ENCODE assay signal across 8 cellular contexts in genomic region chr19:46373573-46374359, GRCh38. TPM values are rescaled to one million over a fixed set of nuclear protein-coding genes. Genes with fewer than 3 reads are reported as not detected.
A peak's percentile ranks its signal among the peaks of the same experiment; 100 is the strongest.
DNase-seq lines count a peak whose midpoint lies in the region; ATAC-seq and TF ChIP-seq lines count a peak whose summit lies in the region.

No MANE protein-coding gene starts in this region.

- no peak overlapping the region for H2AFZ ChIP-seq in mesenchymal stem cell (ENCODE audit: low read depth, low read length)

- peaks cover 26 to 35% of the 10 kb centered on the region in 2 donors for H3K36me3 Mint-ChIP-seq in CD4-positive, alpha-beta memory T cell

- TF ChIP-seq CTCF in dorsolateral prefrontal cortex (IDR thresholded peaks at IDR 0.05 in 54 of 56, conservative IDR thresholded peaks at IDR 0.05 in 2 of 56; ENCODE audit: low read depth in 1 of 56, partially characterized antibody in 56 of 56) (no peak), tibial nerve (IDR thresholded peaks at IDR 0.05) (no peak)

- peaks cover 30 to 39% of the 10 kb centered on the region in 2 experiments for H3K36me3 ChIP-seq in mesenchymal stem cell (ENCODE audit: control insufficient read depth in 1 of 2, insufficient read depth in 2 of 2, low read depth in 1 of 2, low read length in 2 of 2)
- peaks cover 22% of the 10 kb centered on the region for H3K36me3 ChIP-seq in CD4-positive, alpha-beta memory T cell (ENCODE audit: insufficient read depth, low read length)
- H3K36me3 ChIP-seq in tibial nerve, result peaks cover 0 to 42% (median 0%) of the 10 kb centered on the region in 3 donors

- H3K23ac ChIP-seq in mesenchymal stem cell (ENCODE audit: low read length in 2 of 2), result no peak overlapping the region

- H3K27me3 Mint-ChIP-seq in CD4-positive, alpha-beta memory T cell, result no peaks in the 10 kb centered on the region

- no peak overlapping the region for H3K4me3 Mint-ChIP-seq in CD4-positive, alpha-beta memory T cell

- peaks cover 27% of the 10 kb centered on the region for H3K79me1 ChIP-seq in mesenchymal stem cell (replicated peaks; ENCODE audit: low read length, poor library complexity, severe bottlenecking)

- DNase-seq in EL, result peak; percentile 62
- DNase-seq in NCI-H2196 treated with DMSO at 0.1 percent for 48 hours (lab: John Stamatoyannopoulos, UW; ENCODE audit: unreplicated experiment), result peak; percentile 97
- peak in 8 of 10 donors; percentile 26 to 56 (median 50) for DNase-seq in dorsolateral prefrontal cortex
- DNase-seq in mesenchymal stem cell, result peak; percentile 42
- no peak for DNase-seq in activated effector memory CD4-positive, alpha-beta T cell treated with anti-CD3 and anti-CD28 coated beads, Interleukin-2, amount 50 U/mL, for 16 hours
- no peak for DNase-seq in CD4-positive, alpha-beta memory T cell
- no peak for DNase-seq in tibial nerve (ENCODE audit: low spot score in 2 of 2)

- H2BK120ac ChIP-seq in mesenchymal stem cell (ENCODE audit: low read depth, low read length), result peak overlapping the region; percentile 42

- WGBS in mesenchymal stem cell, result 40% methylated on average over 9 of the region's 15 CpGs
- 53 to 55% methylated on average over 10 to 13 of the region's 15 CpGs for WGBS in tibial nerve, 2 donors

- H3K18ac ChIP-seq in mesenchymal stem cell (ENCODE audit: low read depth in 1 of 2, low read length in 2 of 2), result peak overlapping the region; percentile 71 to 87

- H3K27me3 ChIP-seq in dorsolateral prefrontal cortex (no peaks in the 10 kb centered on the region), mesenchymal stem cell (ENCODE audit: control insufficient read depth in 1 of 2, insufficient read depth in 1 of 2, low read length in 2 of 2) (no peaks in the 10 kb centered on the region), tibial nerve (no peaks in the 10 kb centered on the region)
- no peaks in the 10 kb centered on the region for H3K27me3 ChIP-seq in CD4-positive, alpha-beta memory T cell (ENCODE audit: insufficient read depth, low read length)

- no peaks in the 10 kb centered on the region for H3K9me3 ChIP-seq in mesenchymal stem cell (ENCODE audit: control insufficient read depth, low read length)
- H3K9me3 ChIP-seq in CD4-positive, alpha-beta memory T cell (ENCODE audit: control insufficient read depth in 1 of 2, low read length in 2 of 2), result no peaks in the 10 kb centered on the region
- H3K9me3 ChIP-seq in tibial nerve, result no peaks in the 10 kb centered on the region

- peak overlapping the region; percentile 78 for H2AK5ac ChIP-seq in mesenchymal stem cell (ENCODE audit: low read length, severe bottlenecking)

- H3K4me2 ChIP-seq in mesenchymal stem cell (ENCODE audit: low read length, poor library complexity, severe bottlenecking), result peak overlapping the region; percentile 3

- peak overlapping the region; percentile 73 for H4K91ac ChIP-seq in mesenchymal stem cell (ENCODE audit: low read length)

- TF ChIP-seq EP300 in tibial nerve (IDR thresholded peaks at IDR 0.05), result no peak

- peak overlapping the region; percentile 72 for H3K9ac ChIP-seq in mesenchymal stem cell (ENCODE audit: low read length)

- no peak for ATAC-seq in HG03159 (IDR thresholded peaks at IDR 0.05; ENCODE audit: unreplicated experiment)

- peak overlapping the region; percentile 60 for H2BK5ac ChIP-seq in mesenchymal stem cell (ENCODE audit: low read depth, low read length, poor library complexity, severe bottlenecking)

- peak overlapping the region; percentile 27 to 66 for H3K4ac ChIP-seq in mesenchymal stem cell (ENCODE audit: low read depth in 1 of 2, low read length in 2 of 2)

- peak overlapping the region; percentile 82 for H2BK15ac ChIP-seq in mesenchymal stem cell (ENCODE audit: low read depth, poor library complexity, severe bottlenecking)

- no peak for TF ChIP-seq POLR2A in tibial nerve (IDR thresholded peaks at IDR 0.05)

- peaks cover 10 to 25% (median 17%) of the 10 kb centered on the region in 4 donors for H3K4me1 Mint-ChIP-seq in CD4-positive, alpha-beta memory T cell

- H2BK12ac ChIP-seq in mesenchymal stem cell (ENCODE audit: low read length in 2 of 2), result peak overlapping the region; percentile 15 to 40

- intact Hi-C loops in dorsolateral prefrontal cortex (cut with DNase I), result no loop called here
- intact Hi-C loops in CD4-positive, alpha-beta memory T cell (cut with micrococcal nuclease), result no loop called here

- peak overlapping the region; percentile 91 for H4K8ac ChIP-seq in mesenchymal stem cell (ENCODE audit: low read length)

- peak overlapping the region in 43 of 59 donors; percentile 3 to 85 (median 45) for H3K27ac ChIP-seq in dorsolateral prefrontal cortex
- H3K27ac ChIP-seq in mesenchymal stem cell (ENCODE audit: low read length, poor library complexity, severe bottlenecking), result peak overlapping the region; percentile 94
- H3K27ac ChIP-seq in CD4-positive, alpha-beta memory T cell (ENCODE audit: low read depth, low read length), result no peak overlapping the region
- peak overlapping the region in 2 of 4 donors; percentile 26 to 70 for H3K27ac ChIP-seq in tibial nerve

- peak overlapping the region in 3 of 59 donors; percentile 7 to 12 (median 8) for H3K4me3 ChIP-seq in dorsolateral prefrontal cortex
- H3K4me3 ChIP-seq in mesenchymal stem cell (ENCODE audit: insufficient read depth in 1 of 2, low read depth in 1 of 2, low read length in 2 of 2), result no peak overlapping the region
- no peak overlapping the region for H3K4me3 ChIP-seq in CD4-positive, alpha-beta memory T cell (ENCODE audit: low read length in 2 of 2)
- H3K4me3 ChIP-seq in tibial nerve, result no peak overlapping the region

- peak overlapping the region in 1 of 7 donors; percentile 74 for H3K27ac Mint-ChIP-seq in CD4-positive, alpha-beta memory T cell

- no peaks in the 10 kb centered on the region for H3K9me3 Mint-ChIP-seq in CD4-positive, alpha-beta memory T cell

- H3K14ac ChIP-seq in mesenchymal stem cell (ENCODE audit: low read length in 2 of 2), result peak overlapping the region in 1 of 2 experiments; percentile 0

- peaks cover 33% of the 10 kb centered on the region for H3K4me1 ChIP-seq in mesenchymal stem cell (ENCODE audit: control insufficient read depth, insufficient read depth, low read depth, low read length)
- H3K4me1 ChIP-seq in CD4-positive, alpha-beta memory T cell (ENCODE audit: insufficient read depth, low read length), result peaks cover 13% of the 10 kb centered on the region
- H3K4me1 ChIP-seq in tibial nerve, result peaks cover 0 to 43% (median 22%) of the 10 kb centered on the region in 4 donors

- CTCF ChIA-PET in CD4-positive, alpha-beta memory T cell (lab: Charles Lee; ENCODE audit: partially characterized antibody), result no interaction called here

- POLR2A ChIA-PET in CD4-positive, alpha-beta memory T cell (lab: Charles Lee; ENCODE audit: partially characterized antibody), result no interaction called here

RNA-seq across cellular contexts. Expression of gene PPP5C, which starts 26.9 kb away (rescaled TPM):
- total RNA-seq in dorsolateral prefrontal cortex (100 to 1,000 TPM in 53 of 120 experiments, 10 to 100 TPM in 67; 63.9 to 137 (median 98.8) TPM), tibial nerve (100 to 1,000 TPM in 1 of 4 donors, 10 to 100 TPM in 3; 70.5 to 132 (median 88.8) TPM)
- polyA plus RNA-seq in mesenchymal stem cell (2013, experiment 1 of 2), result 67.1 TPM
- 63.7 TPM for polyA plus RNA-seq in mesenchymal stem cell (2013, experiment 2 of 2)
- 10 to 100 TPM; 36.9 to 38.5 TPM for total RNA-seq in CD4-positive, alpha-beta memory T cell
- polyA plus RNA-seq in CD4-positive, alpha-beta memory T cell, result 10 to 100 TPM; 16.3 to 30.8 TPM

RNA-seq across cellular contexts. Expression of gene CCDC8, which starts 39.6 kb away (rescaled TPM):
- total RNA-seq in dorsolateral prefrontal cortex (1 to 10 TPM; 1.2 to 7.4 (median 3.3) TPM), tibial nerve (1 to 10 TPM; 2.8 to 7.3 (median 5.0) TPM)
- 17.9 TPM for polyA plus RNA-seq in mesenchymal stem cell (2013, experiment 1 of 2)
- polyA plus RNA-seq in mesenchymal stem cell (2013, experiment 2 of 2), result 17.9 TPM
- total RNA-seq in CD4-positive, alpha-beta memory T cell, result not detected
- polyA plus RNA-seq in CD4-positive, alpha-beta memory T cell, result not detected

RNA-seq across cellular contexts. Expression of gene PNMA8C, which starts 55.0 kb away (rescaled TPM):
- total RNA-seq in dorsolateral prefrontal cortex (10 to 100 TPM; 13.9 to 66.1 (median 39.2) TPM), tibial nerve (under 1 TPM in 1 of 4 donors, not detected in 3; 0.30 TPM)
- polyA plus RNA-seq in mesenchymal stem cell (2013, experiment 1 of 2), result 0.03 TPM
- polyA plus RNA-seq in mesenchymal stem cell (2013, experiment 2 of 2), result 0.03 TPM
- total RNA-seq in CD4-positive, alpha-beta memory T cell, result not detected
- polyA plus RNA-seq in CD4-positive, alpha-beta memory T cell, result not detected

Comparison
In these comparisons a context has a peak if more than half of its experiments do, and no peak if none do; other contexts are left out.
1. DNase-seq: peak in EL (single experiment), NCI-H2196 treated with DMSO at 0.1 percent for 48 hours (single experiment), dorsolateral prefrontal cortex (8 of 10) and mesenchymal stem cell (single experiment); none in activated effector memory CD4-positive, alpha-beta T cell treated with anti-CD3 and anti-CD28 coated beads, Interleukin-2, amount 50 U/mL, for 16 hours (single experiment), CD4-positive, alpha-beta memory T cell (0 of 5) and tibial nerve (0 of 2).
2. RNA of gene PNMA8C, which starts 55.0 kb away (total RNA-seq): 13.9 to 66.1 TPM in dorsolateral prefrontal cortex; not detected in CD4-positive, alpha-beta memory T cell and 0.30 TPM in tibial nerve; every median in the first group is over 10 times any median in the second.